Comparison of ENCODE assay signal across 8 cellular contexts in the genomic region with DNA sequence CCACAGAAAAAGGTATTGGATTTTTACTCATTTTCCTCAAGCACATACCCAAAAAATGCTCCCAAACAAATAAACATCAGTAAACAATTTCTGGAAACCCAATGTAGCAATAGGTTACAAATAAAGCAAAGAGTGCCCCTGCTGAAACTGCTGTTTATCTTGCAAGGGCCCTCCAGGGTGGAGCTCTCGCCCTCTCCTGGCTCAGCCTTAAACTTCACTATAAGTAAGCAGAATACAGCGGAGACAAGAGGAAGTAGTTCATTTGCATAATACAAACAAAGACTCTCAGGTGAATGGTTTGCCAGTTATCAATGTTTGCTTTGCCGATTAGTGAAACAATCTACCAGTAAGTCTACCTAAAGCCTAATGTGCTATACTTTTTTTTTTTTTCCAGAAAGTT.
DNase-seq lines count a peak whose midpoint lies in the region; ATAC-seq and TF ChIP-seq lines count a peak whose summit lies in the region.

No MANE protein-coding gene starts in this region.

- no peaks in the 10 kb centered on the region for H3K79me2 ChIP-seq in DOHH2 (ENCODE audit: control insufficient read depth, low read length)

- no peaks in the 10 kb centered on the region for H3F3A ChIP-seq in DOHH2 (ENCODE audit: control insufficient read depth, insufficient read depth)

- peak; percentile 90 for ATAC-seq in GM19467 (IDR thresholded peaks at IDR 0.05; ENCODE audit: unreplicated experiment)

- H3K9me3 ChIP-seq in DOHH2 (ENCODE audit: control insufficient read depth, insufficient read depth, low read length) = no peaks in the 10 kb centered on the region

- no peaks in the 10 kb centered on the region for H3K9me2 ChIP-seq in DOHH2 (replicated peaks; ENCODE audit: control insufficient read depth, low read length)

- no peaks in the 10 kb centered on the region for H4K20me1 ChIP-seq in DOHH2 (ENCODE audit: control insufficient read depth, insufficient read depth, low read depth, low read length)

- H3K36me3 ChIP-seq in DOHH2 (ENCODE audit: control insufficient read depth, low read length) = no peaks in the 10 kb centered on the region

- no peaks in the 10 kb centered on the region for H3K4me1 ChIP-seq in DOHH2 (ENCODE audit: control insufficient read depth, low read length)

- DNase-seq in HL-60 (ENCODE audit: low read depth in 1 of 2, low spot score in 1 of 2) = peak; percentile 8 to 45
- DNase-seq in choroid plexus epithelial cell (ENCODE audit: low read depth) = peak; percentile 1
- DNase-seq in UCSD-AML1 (lab: John Stamatoyannopoulos, UW; ENCODE audit: unreplicated experiment) = no peak
- no peak for DNase-seq in stimulated activated CD4-positive, alpha-beta T cell treated with anti-CD3 and anti-CD28 coated beads, Interleukin-15, amount 100 ng/mL, for 24 hours
- no peak for DNase-seq in NCI-H2227 treated with DMSO at 0.1 percent for 48 hours (lab: John Stamatoyannopoulos, UW)
- no peak for DNase-seq in GF-D8 (lab: John Stamatoyannopoulos, UW)

- H3K4me3 ChIP-seq in DOHH2 (ENCODE audit: low read length) (no peak overlapping the region), HL-60 (replicated peaks; ENCODE audit: insufficient read depth, low read length) (no peak overlapping the region), choroid plexus epithelial cell (ENCODE audit: low read depth, low read length) (no peak overlapping the region)

- TF ChIP-seq CTCF in DOHH2 (IDR thresholded peaks at IDR 0.05; ENCODE audit: low read depth, low read length, poor library complexity, severe bottlenecking) = peak; percentile 45
- peak; percentile 46 for TF ChIP-seq CTCF in HL-60 (IDR thresholded peaks at IDR 0.05; ENCODE audit: insufficient read depth, low read length)
- TF ChIP-seq CTCF in choroid plexus epithelial cell (conservative IDR thresholded peaks at IDR 0.05; ENCODE audit: low read depth, low read length) = no peak

- no peaks in the 10 kb centered on the region for H3K27me3 ChIP-seq in DOHH2 (ENCODE audit: control insufficient read depth, low read length)
- H3K27me3 ChIP-seq in HL-60 (ENCODE audit: insufficient read depth, poor library complexity, severe bottlenecking) = peaks cover 7% of the 10 kb centered on the region

- H3K27ac ChIP-seq in DOHH2 (ENCODE audit: low read depth, low read length) (no peak overlapping the region), HL-60 (replicated peaks) (no peak overlapping the region)

- H3K4me2 ChIP-seq in DOHH2 (ENCODE audit: low read length) = no peak overlapping the region

Comparison
In these comparisons a context has a peak if more than half of its experiments do, and no peak if none do; other contexts are left out.
1. DNase-seq: peak in HL-60 (2 of 2) and choroid plexus epithelial cell (single experiment); none in UCSD-AML1 (single experiment), stimulated activated CD4-positive, alpha-beta T cell treated with anti-CD3 and anti-CD28 coated beads, Interleukin-15, amount 100 ng/mL, for 24 hours (single experiment), NCI-H2227 treated with DMSO at 0.1 percent for 48 hours (single experiment) and GF-D8 (single experiment).